In the genomic region with DNA sequence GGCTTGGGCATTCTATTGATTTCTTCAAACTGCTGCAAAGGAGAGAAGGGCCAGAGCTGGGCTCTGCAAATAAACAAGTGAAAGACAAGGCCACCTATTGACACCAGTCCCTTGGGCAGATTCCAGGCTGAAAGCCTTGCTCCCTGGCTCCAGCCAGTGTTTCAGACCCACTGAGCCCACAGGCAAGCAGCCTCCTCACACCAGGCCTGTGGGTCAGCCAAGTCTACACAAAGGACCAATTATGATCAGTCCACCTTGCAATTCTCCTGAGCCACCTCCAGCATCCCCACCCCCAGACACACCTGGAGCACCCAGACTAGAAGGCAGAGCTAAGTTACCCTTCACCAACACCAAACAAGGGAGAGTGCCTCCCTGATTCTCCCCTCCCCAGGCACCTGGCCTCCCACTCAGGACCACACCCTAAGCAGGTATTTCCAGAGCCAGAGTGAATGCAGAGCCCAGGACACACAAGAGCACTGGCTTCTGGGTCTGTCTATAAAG, we compare ENCODE assay signal across 11 cellular contexts. TPM values are rescaled to one million over a fixed set of nuclear protein-coding genes. Genes with fewer than 3 reads are reported as not detected.
A peak's percentile ranks its signal among the peaks of the same experiment; 100 is the strongest.
DNase-seq lines count a peak whose midpoint lies in the region; ATAC-seq and TF ChIP-seq lines count a peak whose summit lies in the region.
"Had no signal": no experiment of that assay in that cellular context is flagged by ENCODE, and none has a peak within 500 bp of the region (broad histone marks: within the 10 kb centered on the region; RNA-seq: fewer than 3 reads in every experiment).

No MANE protein-coding gene starts in this region.

- no peak overlapping the region for H3K4me3 ChIP-seq in Caco-2 (ENCODE audit: low read depth, low read length)
- H3K4me3 ChIP-seq: GM12878 had no signal

- TF ChIP-seq CTCF in Caco-2 (IDR thresholded peaks at IDR 0.05; ENCODE audit: insufficient read depth in 1 of 2, low read depth in 1 of 2, low read length in 1 of 2, severe bottlenecking in 1 of 2, unreplicated experiment in 1 of 2) = no peak

- H3K36me3 Mint-ChIP-seq in Caco-2 (ENCODE audit: insufficient read depth, unreplicated experiment) (peaks cover 36% of the 10 kb centered on the region), T-helper 17 cell (ENCODE audit: low read depth) (peaks cover 4% of the 10 kb centered on the region)

- no peaks in the 10 kb centered on the region for H3K27me3 ChIP-seq in Caco-2 (replicated peaks; ENCODE audit: control insufficient read depth, insufficient read depth, low read length)

- DNase-seq in Caco-2 = peak; percentile 38 to 75
- no peak for DNase-seq in T-helper 17 cell
- DNase-seq in posterior vena cava (ENCODE audit: low spot score) = peak; percentile 51
- DNase-seq in SIG-M5 (lab: John Stamatoyannopoulos, UW) = no peak
- DNase-seq in NCI-H2171 treated with DMSO at 0.1 percent for 48 hours (lab: John Stamatoyannopoulos, UW) = no peak
- DNase-seq: NCI-H82; stimulated activated CD4-positive, alpha-beta T cell treated with anti-CD3 and anti-CD28 coated beads, Interleukin-4, amount 100 ng/mL, for 24 hours had no signal

- peaks cover 55% of the 10 kb centered on the region for H3K4me1 ChIP-seq in Caco-2

- no peaks in the 10 kb centered on the region for H3K9me3 ChIP-seq in Caco-2
- no peaks in the 10 kb centered on the region for H3K9me3 ChIP-seq in T-helper 17 cell (ENCODE audit: control insufficient read depth, low read length, poor library complexity, severe bottlenecking)

- no TSS peak for BruUV-seq in Caco-2 (replicated peaks; lab: Mats Ljungman, UMichigan)

- peak overlapping the region; percentile 90 for H3K27ac Mint-ChIP-seq in Caco-2 (ENCODE audit: unreplicated experiment)
- peak overlapping the region; percentile 100 for H3K27ac Mint-ChIP-seq in T-helper 17 cell

- POLR2A ChIA-PET in Caco-2 (lab: Charles Lee) = interaction anchor here (0.9 kb wide), 1 partner anchor 25 kb away, joined by 3 read pairs; no protein-coding TSS in a partner anchor

- H3K4me3 Mint-ChIP-seq in Caco-2 (ENCODE audit: unreplicated experiment) (peak overlapping the region; percentile 33), T-helper 17 cell (no peak overlapping the region)

- H3K4me1 Mint-ChIP-seq in Caco-2 (ENCODE audit: low read depth, unreplicated experiment) (peaks cover 30% of the 10 kb centered on the region), T-helper 17 cell (peaks cover 45% of the 10 kb centered on the region)

- 0 out of 2 replicates have a peak, but pooled peaks cover 1% of the 10 kb centered on the region for H3K36me3 ChIP-seq in Caco-2 (ENCODE audit: control insufficient read depth, insufficient read depth, low read length)

- CTCF ChIA-PET in Caco-2 (lab: Charles Lee) = interaction anchor here (1.0 kb wide), 1 partner anchor 14 kb away, joined by 5 read pairs; no protein-coding TSS in a partner anchor

- H3K9me3 Mint-ChIP-seq in Caco-2 (ENCODE audit: unreplicated experiment) = no peaks in the 10 kb centered on the region

- ATAC-seq in T-helper 17 cell = no peak
- peak; percentile 48 for ATAC-seq in esophagus mucosa
- ATAC-seq in GM21381 (IDR thresholded peaks at IDR 0.05; ENCODE audit: unreplicated experiment) = no peak
- ATAC-seq in HG03175 (IDR thresholded peaks at IDR 0.05; ENCODE audit: unreplicated experiment) = no peak
- ATAC-seq: GM12878 had no signal

- H3K27me3 Mint-ChIP-seq in Caco-2 (ENCODE audit: insufficient read depth, unreplicated experiment) = no peaks in the 10 kb centered on the region
- no peaks in the 10 kb centered on the region for H3K27me3 Mint-ChIP-seq in T-helper 17 cell

- intact Hi-C loops in Caco-2 (cut with micrococcal nuclease; ENCODE audit: unreplicated experiment) = no loop called here
- intact Hi-C loops in posterior vena cava (cut with DNase I) = no loop called here

RNA-seq across cellular contexts. Expression of a gene that starts 13.8 kb away (rescaled TPM):
- total RNA-seq in Caco-2 (2022) = 170 and 181 TPM in 2 replicates
- total RNA-seq in T-helper 17 cell = 10 to 100 TPM; 36.8 to 88.9 TPM
- total RNA-seq in esophagus mucosa = 117 TPM
- 100 to 1,000 TPM; 665 to 826 TPM for total RNA-seq in posterior vena cava

Comparison
In these comparisons a context has a peak if more than half of its experiments do, and no peak if none do; other contexts are left out.
1. DNase-seq: peak in Caco-2 (2 of 2) and posterior vena cava (single experiment); none in T-helper 17 cell (0 of 3), SIG-M5 (single experiment) and NCI-H2171 treated with DMSO at 0.1 percent for 48 hours (single experiment).